30 cellular contexts compared by ENCODE assay signal in the genomic region with DNA sequence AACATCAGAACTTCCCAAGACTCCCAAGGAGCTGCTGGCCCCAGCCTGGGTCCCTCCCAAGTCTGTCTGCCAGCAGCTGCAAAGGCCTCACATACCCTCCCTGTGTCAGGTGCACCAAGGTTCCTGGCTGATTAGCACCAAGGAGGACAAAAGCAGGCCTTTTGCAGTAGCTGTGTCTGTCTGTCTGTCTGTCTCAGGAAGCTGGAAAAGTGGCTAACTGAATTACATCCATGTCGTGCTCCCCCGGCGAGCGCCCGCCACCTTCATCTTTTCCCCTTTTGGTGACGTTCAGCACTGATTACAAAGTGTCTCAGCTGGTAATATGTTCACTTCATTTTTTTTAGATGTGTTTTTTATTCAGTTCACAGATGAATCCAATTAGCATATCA.
DNase-seq lines count a peak whose midpoint lies in the region; ATAC-seq, FAIRE-seq and TF ChIP-seq lines count a peak whose summit lies in the region.
"Had no signal": no experiment of that assay in that cellular context is flagged by ENCODE, and none has a peak within 500 bp of the region (broad histone marks: within the 10 kb centered on the region; RNA-seq: fewer than 3 reads in every experiment).

No MANE protein-coding gene starts in this region.

- H3K4me3 ChIP-seq in kidney (ENCODE audit: low read length in 2 of 2): no peak overlapping the region
- H3K4me3 ChIP-seq in neuronal stem cell (ENCODE audit: low read length in 2 of 2): no peak overlapping the region
- no peak overlapping the region for H3K4me3 ChIP-seq in upper lobe of right lung
- H3K4me3 ChIP-seq: A549, K562, SJCRH30 had no signal

- no peak overlapping the region for H3K56ac ChIP-seq in H9 (ENCODE audit: insufficient read length, low read depth, low read length)

- H2BK120ac ChIP-seq in neuronal stem cell (ENCODE audit: low read depth, low read length) (peak overlapping the region; percentile 88), H9 (ENCODE audit: low read depth, low read length, poor library complexity, severe bottlenecking) (no peak overlapping the region)

- no peaks in the 10 kb centered on the region for H3K79me2 ChIP-seq in H9 (ENCODE audit: insufficient read depth, low read length)

- H3K4me2 ChIP-seq in neuronal stem cell (ENCODE audit: insufficient read depth, low read length, poor library complexity, severe bottlenecking): no peak overlapping the region
- H3K4me2 ChIP-seq in H9 (ENCODE audit: insufficient read depth, insufficient read length, low read length): no peak overlapping the region
- H3K4me2 ChIP-seq: A549 had no signal

- H3K18ac ChIP-seq in neuronal stem cell (ENCODE audit: low read length): peak overlapping the region; percentile 94
- no peak overlapping the region for H3K18ac ChIP-seq in H9 (ENCODE audit: insufficient read length, low read depth, low read length)

- peak overlapping the region; percentile 97 for H2AK5ac ChIP-seq in neuronal stem cell (ENCODE audit: low read depth, low read length)
- H2AK5ac ChIP-seq in H9 (ENCODE audit: insufficient read length, low read length): no peak overlapping the region

- no peak overlapping the region for H4K91ac ChIP-seq in neuronal stem cell (ENCODE audit: low read depth, low read length, poor library complexity)
- H4K91ac ChIP-seq in H9 (ENCODE audit: insufficient read length, low read depth, low read length): no peak overlapping the region

- H3K9me3 ChIP-seq in kidney (ENCODE audit: control insufficient read depth in 1 of 2, low read length in 2 of 2) (no peaks in the 10 kb centered on the region), neuronal stem cell (replicated peaks in 1 of 2; ENCODE audit: control insufficient read depth in 2 of 2, insufficient read depth in 1 of 2, low read depth in 1 of 2, low read length in 2 of 2) (peaks cover 0 to 5% of the 10 kb centered on the region in 2 donors), upper lobe of right lung (no peaks in the 10 kb centered on the region), H9 (ENCODE audit: control insufficient read depth, low read depth, low read length) (peaks cover 5% of the 10 kb centered on the region)
- H3K9me3 ChIP-seq: A549, SJCRH30 had no signal

- H3T11ph ChIP-seq in H9 (ENCODE audit: low read length): no peak overlapping the region

- H4K5ac ChIP-seq in H9 (ENCODE audit: insufficient read length, low read depth, low read length): no peak overlapping the region

- H3K27ac ChIP-seq in kidney (ENCODE audit: low read depth in 2 of 2, low read length in 2 of 2) (no peak overlapping the region), neuronal stem cell (replicated peaks; ENCODE audit: low read length) (peak overlapping the region; percentile 45), upper lobe of right lung (no peak overlapping the region), H9 (ENCODE audit: insufficient read length, low read depth, low read length) (no peak overlapping the region)
- H3K27ac ChIP-seq: A549, SJCRH30 had no signal

- intact Hi-C loops in kidney (cut with DNase I): no loop called here
- intact Hi-C loops in upper lobe of right lung (cut with DNase I): loop anchor here (10.0 kb wide), 1 partner anchor 687 kb away; no protein-coding TSS in a partner anchor

- H3K9me3 Mint-ChIP-seq in H9: peaks cover 8 to 10% of the 10 kb centered on the region in 2 experiments

- H4K8ac ChIP-seq in neuronal stem cell (ENCODE audit: low read depth, low read length) (no peak overlapping the region), H9 (replicated peaks; ENCODE audit: insufficient read length, low read depth, low read length) (no peak overlapping the region)

- H3K36me3 ChIP-seq in kidney (ENCODE audit: control insufficient read depth in 1 of 2, insufficient read depth in 2 of 2, low read length in 2 of 2): no peaks in the 10 kb centered on the region
- no peaks in the 10 kb centered on the region for H3K36me3 ChIP-seq in neuronal stem cell (replicated peaks in 1 of 2; ENCODE audit: control insufficient read depth in 2 of 2, insufficient read depth in 2 of 2, low read length in 2 of 2)
- H3K36me3 ChIP-seq in upper lobe of right lung: no peaks in the 10 kb centered on the region
- H3K36me3 ChIP-seq: SJCRH30 had no signal

- no peak for ATAC-seq in upper lobe of right lung
- ATAC-seq: A549, K562, PC-3, Right ventricle myocardium inferior, SK-N-SH treated with all-trans-retinoic acid at 6 μM for 48 hours had no signal

- H3K23ac ChIP-seq in neuronal stem cell (ENCODE audit: low read depth, low read length, poor library complexity) (no peak overlapping the region), H9 (ENCODE audit: insufficient read length, low read depth, low read length) (no peak overlapping the region)

- H3K27me3 Mint-ChIP-seq in H9 (ENCODE audit: low read depth): peaks cover 4% of the 10 kb centered on the region

- H2BK5ac ChIP-seq in neuronal stem cell (ENCODE audit: low read length) (peak overlapping the region; percentile 97), H9 (ENCODE audit: insufficient read length, low read length) (no peak overlapping the region)

- TF ChIP-seq CTCF in kidney (IDR thresholded peaks at IDR 0.05; ENCODE audit: borderline replicate concordance, extremely low read depth, insufficient read depth): no peak
- no peak for TF ChIP-seq CTCF in upper lobe of right lung (IDR thresholded peaks at IDR 0.05)
- no peak for TF ChIP-seq CTCF in H9 (conservative IDR thresholded peaks at IDR 0.05)

- no peak overlapping the region for H2BK20ac ChIP-seq in H9 (ENCODE audit: low read depth, low read length, poor library complexity, severe bottlenecking)

- H2BK15ac ChIP-seq in neuronal stem cell (ENCODE audit: low read length) (peak overlapping the region; percentile 95), H9 (ENCODE audit: low read depth, low read length) (no peak overlapping the region)

- WGBS in neuronal stem cell (ENCODE audit: extremely low coverage in 2 of 2, insufficient read length in 2 of 2, insufficient replicate concordance in 1 of 2), 2 donors: no CpG with 5 or more reads among the region's 6 CpGs
- no CpG with 5 or more reads among the region's 6 CpGs for WGBS in H9 (ENCODE audit: extremely low coverage, insufficient read length, low lambda C conversion rate)

- peak overlapping the region; percentile 75 for H2BK12ac ChIP-seq in neuronal stem cell (ENCODE audit: low read length)
- H2BK12ac ChIP-seq in H9 (ENCODE audit: insufficient read length, low read depth, low read length): no peak overlapping the region

- H3K79me1 ChIP-seq in neuronal stem cell (ENCODE audit: low read depth, low read length) (no peaks in the 10 kb centered on the region), H9 (ENCODE audit: insufficient read depth, low read depth, low read length, poor library complexity, severe bottlenecking) (no peaks in the 10 kb centered on the region)

- no peaks in the 10 kb centered on the region for H4K20me1 ChIP-seq in H9 (ENCODE audit: control insufficient read depth, insufficient read depth, insufficient read length)

- no peak overlapping the region for H3K4me3 Mint-ChIP-seq in H9
- H3K4me3 Mint-ChIP-seq: CD14-positive monocyte; CD8-positive, alpha-beta memory T cell had no signal

- H3K27me3 ChIP-seq in neuronal stem cell (ENCODE audit: control insufficient read depth in 3 of 3, insufficient read depth in 3 of 3, low read depth in 1 of 3, low read length in 3 of 3) (no peaks in the 10 kb centered on the region), upper lobe of right lung (no peaks in the 10 kb centered on the region), H9 (ENCODE audit: insufficient read depth, low read length) (no peaks in the 10 kb centered on the region)

- peaks cover 0 to 8% (median 7%) of the 10 kb centered on the region in 3 experiments; a peak in 4 of 7 replicates for H3K36me3 Mint-ChIP-seq in H9 (ENCODE audit: insufficient read depth in 1 of 3, low read depth in 3 of 3)
- H3K36me3 Mint-ChIP-seq: CD14-positive monocyte; CD8-positive, alpha-beta memory T cell had no signal

- H3K14ac ChIP-seq in neuronal stem cell (ENCODE audit: low read length) (no peak overlapping the region), H9 (ENCODE audit: insufficient read depth, low read length) (no peak overlapping the region)

- H3K9ac ChIP-seq in kidney (ENCODE audit: low read length in 2 of 2) (no peak overlapping the region), neuronal stem cell (ENCODE audit: low read depth, low read length, poor library complexity) (no peak overlapping the region), H9 (ENCODE audit: extremely low read depth, insufficient read length, low read length) (no peak overlapping the region)

- no peaks in the 10 kb centered on the region for H3K23me2 ChIP-seq in H9 (ENCODE audit: insufficient read length, low read depth, low read length, poor library complexity, severe bottlenecking)

- H3K4me1 ChIP-seq in kidney (ENCODE audit: control insufficient read depth in 1 of 2, insufficient read depth in 1 of 2, low read depth in 1 of 2, low read length in 2 of 2) (no peaks in the 10 kb centered on the region), neuronal stem cell (ENCODE audit: control insufficient read depth in 2 of 2, insufficient read depth in 1 of 2, low read depth in 1 of 2, low read length in 2 of 2) (peaks cover 0 to 17% of the 10 kb centered on the region in 2 donors), upper lobe of right lung (no peaks in the 10 kb centered on the region), H9 (ENCODE audit: insufficient read depth, low read length) (no peaks in the 10 kb centered on the region)
- H3K4me1 ChIP-seq: A549, SJCRH30 had no signal

- no peak for FAIRE-seq in kidney (lab: Jason Lieb, UNC)
- FAIRE-seq: A549, GM12891, HTR-8/SVneo, K562 had no signal

- H3K4ac ChIP-seq in neuronal stem cell (ENCODE audit: low read length): peak overlapping the region; percentile 87
- no peak overlapping the region for H3K4ac ChIP-seq in H9 (ENCODE audit: low read depth, low read length)

- no peak overlapping the region for H2AFZ ChIP-seq in neuronal stem cell (ENCODE audit: low read length)
- H2AFZ ChIP-seq in H9 (ENCODE audit: low read length): no peak overlapping the region

- H3K4me1 Mint-ChIP-seq in H9: peaks cover 8 to 9% of the 10 kb centered on the region in 2 experiments
- H3K4me1 Mint-ChIP-seq: CD14-positive monocyte; CD8-positive, alpha-beta memory T cell had no signal

- H3K27ac Mint-ChIP-seq in H9: no peak overlapping the region
- H3K27ac Mint-ChIP-seq: CD14-positive monocyte had no signal

- peak; percentile 58 for DNase-seq in NCI-H69 (lab: John Stamatoyannopoulos, UW)
- peak; percentile 14 for DNase-seq in kidney
- no peak for DNase-seq in neuronal stem cell (ENCODE audit: low spot score)
- DNase-seq in upper lobe of right lung: peak; percentile 33
- no peak for DNase-seq in activated CD8-positive, alpha-beta memory T cell treated with anti-CD3 and anti-CD28 coated beads, Interleukin-2, amount 50 U/mL, for 4 hours
- DNase-seq in H9: no peak
- no peak for DNase-seq in NCI-H2029 treated with DMSO at 0.1 percent for 48 hours (lab: John Stamatoyannopoulos, UW)
- DNase-seq: AML-193; Calu3; CD8-positive, alpha-beta memory T cell; DMS79 treated with DMSO at 0.1 percent for 48 hours; GF-D8; Kasumi-1; MV-4-11; NCI-H1105; NCI-H1436 treated with DMSO at 0.1 percent for 48 hours; NCI-H187 treated with DMSO at 0.1 percent for 48 hours; NCI-H2107; NCI-H524 treated with DMSO at 0.1 percent for 48 hours; NCI-H82; NK-92 treated with Interleukin-12 subunit alpha and Interleukin-12 subunit beta, amount 100 ng/mL, for 24 hours; PC-3; SJCRH30 had no signal

Comparison
In these comparisons a context has a peak if more than half of its experiments do, and no peak if none do; other contexts are left out.
1. DNase-seq: peak in NCI-H69 (single experiment), kidney (single experiment) and upper lobe of right lung (single experiment); none in neuronal stem cell (single experiment), activated CD8-positive, alpha-beta memory T cell treated with anti-CD3 and anti-CD28 coated beads, Interleukin-2, amount 50 U/mL, for 4 hours (single experiment), H9 (single experiment) and NCI-H2029 treated with DMSO at 0.1 percent for 48 hours (single experiment).